ENCODE assay signal across 18 cellular contexts in genomic region chr19:46650445-46650844, GRCh38. TPM values are rescaled to one million over a fixed set of nuclear protein-coding genes. Genes with fewer than 3 reads are reported as not detected.
"Had no signal": no experiment of that assay in that cellular context is flagged by ENCODE, and none has a peak within 500 bp of the region (broad histone marks: within the 10 kb centered on the region; RNA-seq: fewer than 3 reads in every experiment).

No MANE protein-coding gene starts in this region.

- H3K27me3 ChIP-seq: ovary, tibial artery had no signal

- ATAC-seq: activated CD4-positive, CD25-positive, alpha-beta regulatory T cell treated with anti-CD3 and anti-CD28 coated beads, Interleukin-2, amount 50 U/mL, for 24 hours; esophagus mucosa; gastroesophageal sphincter; heart right ventricle; left ventricle myocardium superior; stimulated activated naive B cell treated with anti-CD40 and anti-IgM and Interleukin-4, amounts not matched to agents 10 μg/mL and 1 μg/mL and 100 μg/mL, for 72 hours had no signal

- H3K36me3 ChIP-seq: adrenal gland, ovary had no signal

- H3K4me1 ChIP-seq: adrenal gland had no signal

- H3K4me3 Mint-ChIP-seq: activated T-helper 1 cell treated with anti-CD3 and anti-CD28 coated beads, Interleukin-12 subunit alpha, Interleukin-12 subunit beta, Interleukin-2, Interleukin-4 antibody, amounts not matched to agents 30 ng/mL and 10 ng/mL and 1 ng/mL, durations not matched to agents 14 hours and 24 hours and 36 hours; stimulated activated naive B cell treated with anti-CD40 and anti-IgM and Interleukin-4, amounts not matched to agents 10 μg/mL and 1 μg/mL and 100 μg/mL, for 72 hours had no signal

- H3K4me3 ChIP-seq: adrenal gland, gastroesophageal sphincter, heart right ventricle, ovary, sigmoid colon, tibial artery had no signal

- H3K9me3 ChIP-seq: adrenal gland, gastroesophageal sphincter, ovary, sigmoid colon had no signal

- H3K27ac ChIP-seq: adrenal gland, heart right ventricle, ovary had no signal

- H3K27ac Mint-ChIP-seq: activated T-helper 1 cell treated with anti-CD3 and anti-CD28 coated beads, Interleukin-12 subunit alpha, Interleukin-12 subunit beta, Interleukin-2, Interleukin-4 antibody, amounts not matched to agents 30 ng/mL and 10 ng/mL and 1 ng/mL, durations not matched to agents 14 hours and 24 hours and 36 hours had no signal

- DNase-seq: activated CD4-positive, alpha-beta T cell treated with anti-CD3 and anti-CD28 coated beads, Interleukin-2, amount 50 U/mL, for 1 hour; adrenal gland; effector CD4-positive, alpha-beta T cell; heart right ventricle; kidney glomerular epithelial cell; left ventricle myocardium superior; ovary; sigmoid colon; stimulated activated CD4-positive, alpha-beta T cell treated with anti-CD3 and anti-CD28 coated beads, Interleukin-4, amount 100 ng/mL, for 4 hours; stimulated activated naive B cell treated with anti-CD40 and anti-IgM and Interleukin-4, amounts not matched to agents 10 μg/mL and 1 μg/mL and 100 μg/mL, for 72 hours; tibial artery had no signal

RNA-seq across cellular contexts. Expression of gene GNG8, which starts 14.4 kb away (rescaled TPM):
- total RNA-seq: cerebellum, esophagus mucosa, gastroesophageal sphincter, left ventricle myocardium superior, myocyte, ovary, sigmoid colon, subcutaneous adipose tissue had no signal
- polyA plus RNA-seq: adrenal gland, heart right ventricle, ovary, sigmoid colon had no signal

RNA-seq across cellular contexts. Expression of gene PTGIR, which starts 25.6 kb away (rescaled TPM):
- total RNA-seq: cerebellum had no signal
